In genomic region chr4:41541697-41542096, GRCh38 we compare ENCODE assay signal across 15 cellular contexts. TPM values are rescaled to one million over a fixed set of nuclear protein-coding genes. Genes with fewer than 3 reads are reported as not detected.
DNase-seq lines count a peak whose midpoint lies in the region; ATAC-seq and TF ChIP-seq lines count a peak whose summit lies in the region.
"Had no signal": no experiment of that assay in that cellular context is flagged by ENCODE, and none has a peak within 500 bp of the region (broad histone marks: within the 10 kb centered on the region; RNA-seq: fewer than 3 reads in every experiment).

No MANE protein-coding gene starts in this region.

- no peak overlapping the region for H3K4me3 Mint-ChIP-seq in GM23338
- no peak overlapping the region for H3K4me3 Mint-ChIP-seq in effector memory CD8-positive, alpha-beta T cell
- H3K4me3 Mint-ChIP-seq: CD4-positive, alpha-beta T cell; T-helper 1 cell treated with Interleukin-12 subunit alpha and Interleukin-12 subunit beta and Interleukin-4 antibody, amounts not matched to agents 30 μg/mL and 1 μg/mL, for 36 hours had no signal

- no peak for TF ChIP-seq CTCF in GM23338 (conservative IDR thresholded peaks at IDR 0.05; ENCODE audit: low read depth in 2 of 2)
- no peak for TF ChIP-seq CTCF in esophagus muscularis mucosa (IDR thresholded peaks at IDR 0.05)
- TF ChIP-seq CTCF in lung (IDR thresholded peaks at IDR 0.05; ENCODE audit: control extremely low read depth, extremely low read depth), result no peak
- no peak for TF ChIP-seq CTCF in thyroid gland (IDR thresholded peaks at IDR 0.05)
- TF ChIP-seq CTCF in GM13977 (IDR thresholded peaks at IDR 0.05; ENCODE audit: extremely low read depth, insufficient read depth, missing control alignments), result no peak

- in situ Hi-C loops in GM13977 (cut with MboI; ENCODE audit: low pct_unique_long_range_greater_than_20kb, low sequenced_read_pairs, unreplicated experiment), result no loop called here

- TF ChIP-seq POLR2A in esophagus muscularis mucosa (IDR thresholded peaks at IDR 0.05; ENCODE audit: low read depth) (no peak), thyroid gland (IDR thresholded peaks at IDR 0.05) (no peak)

- ATAC-seq in GM23338 (peak; percentile 58), lung (ENCODE audit: insufficient read depth, low FRiP score) (no peak), HG02970 (IDR thresholded peaks at IDR 0.05; ENCODE audit: low FRiP score, unreplicated experiment) (no peak)
- ATAC-seq in effector memory CD8-positive, alpha-beta T cell (replicated peaks), result no peak

- H3K9me3 Mint-ChIP-seq in GM23338, result no peaks in the 10 kb centered on the region
- H3K9me3 Mint-ChIP-seq in effector memory CD8-positive, alpha-beta T cell, result peaks cover 0 to 2% of the 10 kb centered on the region in 2 donors
- H3K9me3 Mint-ChIP-seq: CD4-positive, alpha-beta T cell; T-helper 1 cell treated with Interleukin-12 subunit alpha and Interleukin-12 subunit beta and Interleukin-4 antibody, amounts not matched to agents 30 μg/mL and 1 μg/mL, for 36 hours had no signal

- H3K4me1 ChIP-seq in GM23338 (ENCODE audit: insufficient read depth), result peaks cover 31% of the 10 kb centered on the region
- peaks cover 49 to 65% (median 56%) of the 10 kb centered on the region in 4 donors for H3K4me1 ChIP-seq in esophagus muscularis mucosa
- peaks cover 11 to 44% of the 10 kb centered on the region in 2 donors for H3K4me1 ChIP-seq in lung (ENCODE audit: control insufficient read depth in 2 of 2, insufficient read depth in 2 of 2, low read length in 2 of 2)
- peaks cover 27 to 69% of the 10 kb centered on the region in 2 donors for H3K4me1 ChIP-seq in thyroid gland
- H3K4me1 ChIP-seq: Peyer's patch had no signal

- no peaks in the 10 kb centered on the region for H4K20me1 ChIP-seq in GM23338 (replicated peaks; ENCODE audit: insufficient read depth)

- no peaks in the 10 kb centered on the region for H3K9me2 ChIP-seq in GM23338 (ENCODE audit: insufficient read depth)

- H3K27ac Mint-ChIP-seq in GM23338, result no peak overlapping the region
- H3K27ac Mint-ChIP-seq in effector memory CD8-positive, alpha-beta T cell, result no peak overlapping the region
- H3K27ac Mint-ChIP-seq: CD4-positive, alpha-beta T cell; T-helper 1 cell treated with Interleukin-12 subunit alpha and Interleukin-12 subunit beta and Interleukin-4 antibody, amounts not matched to agents 30 μg/mL and 1 μg/mL, for 36 hours had no signal

- H3K27ac ChIP-seq in GM23338 (ENCODE audit: low read depth) (no peak overlapping the region), esophagus muscularis mucosa (replicated peaks in 1 of 4) (peak overlapping the region; percentile 13 to 43 (median 34)), lung (ENCODE audit: low read depth in 1 of 2, low read length in 1 of 2) (peak overlapping the region; percentile 79 to 82), thyroid gland (peak overlapping the region; percentile 26 to 73 (median 59))
- H3K27ac ChIP-seq: parathyroid adenoma had no signal

- WGBS in esophagus muscularis mucosa, result 48% methylated on average over 6 of the region's 7 CpGs
- 60 to 73% methylated on average over 7 of the region's 7 CpGs for WGBS in lung, 2 donors
- WGBS in thyroid gland, 2 donors, result 80 to 83% methylated on average over 7 of the region's 7 CpGs

- H3K9me3 ChIP-seq in esophagus muscularis mucosa, result no peaks in the 10 kb centered on the region
- H3K9me3 ChIP-seq in lung (ENCODE audit: control insufficient read depth in 2 of 2, insufficient read depth in 1 of 2, low read length in 1 of 2), result no peaks in the 10 kb centered on the region
- no peaks in the 10 kb centered on the region for H3K9me3 ChIP-seq in thyroid gland
- H3K9me3 ChIP-seq: Peyer's patch had no signal

- H3K79me2 ChIP-seq in GM23338 (replicated peaks; ENCODE audit: insufficient read depth), result no peaks in the 10 kb centered on the region
- H3K79me2 ChIP-seq: parathyroid adenoma had no signal

- intact Hi-C loops in esophagus muscularis mucosa (cut with DNase I), result no loop called here
- intact Hi-C loops in thyroid gland (cut with DNase I), result no loop called here

- peak overlapping the region; percentile 69 for H2AFZ ChIP-seq in GM23338
- H2AFZ ChIP-seq: parathyroid adenoma had no signal

- H3K36me3 Mint-ChIP-seq in GM23338 (ENCODE audit: low read depth), result no peaks in the 10 kb centered on the region
- H3K36me3 Mint-ChIP-seq in effector memory CD8-positive, alpha-beta T cell (ENCODE audit: insufficient read depth), result no peaks in the 10 kb centered on the region

- no peaks in the 10 kb centered on the region for H3K36me3 ChIP-seq in GM23338 (ENCODE audit: insufficient read depth)
- no peaks in the 10 kb centered on the region for H3K36me3 ChIP-seq in esophagus muscularis mucosa
- H3K36me3 ChIP-seq in lung (ENCODE audit: control insufficient read depth in 2 of 2, insufficient read depth in 2 of 2, low read length in 2 of 2), result no peaks in the 10 kb centered on the region
- H3K36me3 ChIP-seq in thyroid gland, result no peaks in the 10 kb centered on the region
- H3K36me3 ChIP-seq: Peyer's patch had no signal

- no peaks in the 10 kb centered on the region for H3F3A ChIP-seq in GM23338 (replicated peaks; ENCODE audit: low read depth)

- H3K27me3 ChIP-seq in GM23338 (ENCODE audit: insufficient read depth) (no peaks in the 10 kb centered on the region), esophagus muscularis mucosa (no peaks in the 10 kb centered on the region), lung (ENCODE audit: control insufficient read depth, insufficient read depth) (no peaks in the 10 kb centered on the region), thyroid gland (no peaks in the 10 kb centered on the region)
- H3K27me3 ChIP-seq: Peyer's patch had no signal

- H3K4me1 Mint-ChIP-seq in GM23338, result peaks cover 24% of the 10 kb centered on the region
- H3K4me1 Mint-ChIP-seq in effector memory CD8-positive, alpha-beta T cell (ENCODE audit: low read depth in 2 of 2), result no peaks in the 10 kb centered on the region

- no peak overlapping the region for H3K4me2 ChIP-seq in GM23338

- H3K27me3 Mint-ChIP-seq in GM23338 (ENCODE audit: insufficient read depth, low read depth, poor library complexity), result peaks cover 10% of the 10 kb centered on the region
- no peaks in the 10 kb centered on the region for H3K27me3 Mint-ChIP-seq in effector memory CD8-positive, alpha-beta T cell
- H3K27me3 Mint-ChIP-seq: CD4-positive, alpha-beta T cell had no signal

- H3K4me3 ChIP-seq in GM23338, result no peak overlapping the region
- peak overlapping the region in 1 of 4 donors; percentile 8 for H3K4me3 ChIP-seq in esophagus muscularis mucosa
- no peak overlapping the region for H3K4me3 ChIP-seq in lung
- no peak overlapping the region for H3K4me3 ChIP-seq in thyroid gland (replicated peaks in 1 of 3)
- H3K4me3 ChIP-seq: Peyer's patch had no signal

- peak; percentile 16 for DNase-seq in GM23338 (ENCODE audit: low spot score)
- no peak for DNase-seq in esophagus muscularis mucosa (ENCODE audit: extremely low spot score)
- DNase-seq in lung (ENCODE audit: low spot score), result no peak
- no peak for DNase-seq in thyroid gland
- DNase-seq in activated CD4-positive, CD25-positive, alpha-beta regulatory T cell treated with anti-CD3 and anti-CD28 coated beads, Interleukin-2, amount 50 U/mL, for 72 hours, result no peak
- DNase-seq in effector memory CD8-positive, alpha-beta T cell, result no peak
- no peak for DNase-seq in GM13977 (ENCODE audit: low spot score)
- DNase-seq: activated CD4-positive, alpha-beta T cell treated with anti-CD3 and anti-CD28 coated beads, Interleukin-2, amount 50 U/mL, for 1 hour; CD4-positive, alpha-beta T cell; NCI-H1105 treated with DMSO at 0.1 percent for 48 hours; Peyer's patch; stimulated activated CD4-positive, alpha-beta T cell treated with anti-CD3 and anti-CD28 coated beads, Interleukin-2, amount 100 ng/mL, for 24 hours had no signal

- no peak for TF ChIP-seq EP300 in esophagus muscularis mucosa (IDR thresholded peaks at IDR 0.05)

TF ChIP-seq in GM23338, 12 proteins besides CTCF, POLR2A, EP300 and RAD21 (continues in another document):
- TF ChIP-seq POLR2AphosphoS5 (IDR thresholded peaks at IDR 0.05; ENCODE audit: low read depth) (no peak), ZNF331 (CRISPR knock-in tag; IDR thresholded peaks at IDR 0.05; ENCODE audit: low read depth) (no peak), CREB1 (CRISPR knock-in tag; IDR thresholded peaks at IDR 0.05; ENCODE audit: low read depth) (no peak), ETS1 (IDR thresholded peaks at IDR 0.05) (no peak)

RNA-seq across cellular contexts. Expression of gene LIMCH1, which starts 3.7 kb away (rescaled TPM):
- 1.5 and 4.4 TPM in 2 replicates for total RNA-seq in GM23338 (2014; rRNA removed; shearing (Covaris generic))
- polyA plus RNA-seq in GM23338 (2016; fragmentation: Nextera tagmentation; extraction: Ambion mirVana) (1.5 and 1.7 TPM in 2 replicates), lung (10 to 100 TPM; 43.4 to 52.3 TPM)
- total RNA-seq in esophagus muscularis mucosa (100 to 1,000 TPM in 1 of 4 donors, 10 to 100 TPM in 3; 49.0 to 101 (median 72.1) TPM), lung (100 to 1,000 TPM; 204 to 299 TPM), thyroid gland (100 to 1,000 TPM; 136 to 267 (median 156) TPM)
- total RNA-seq: CD4-positive, alpha-beta T cell had no signal
